ENCODE assay signal across 8 cellular contexts in genomic region chr17:50508573-50509460, GRCh38. TPM values are rescaled to one million over a fixed set of nuclear protein-coding genes. Genes with fewer than 3 reads are reported as not detected.
DNase-seq lines count a peak whose midpoint lies in the region; ATAC-seq and TF ChIP-seq lines count a peak whose summit lies in the region.

No MANE protein-coding gene starts in this region.

- H3K27ac Mint-ChIP-seq in activated B cell treated with CpG ODN at 0.5 μM for 24 hours, result peak overlapping the region; percentile 80

- CTCF ChIA-PET in activated B cell treated with CpG ODN at 0.5 μM for 24 hours (lab: Charles Lee), result no interaction called here

- H3K9me3 Mint-ChIP-seq in activated B cell treated with CpG ODN at 0.5 μM for 24 hours, result no peaks in the 10 kb centered on the region

- intact Hi-C loops in activated B cell treated with CpG ODN at 0.5 μM for 24 hours (cut with micrococcal nuclease) (loop anchor here (1.0 kb wide), 4 partner anchors 31 to 198 kb away; partner anchors contain the start of genes ANKRD40, RSAD1 and XYLT2), left ventricle myocardium inferior (cut with micrococcal nuclease) (no loop called here), aorta (cut with DNase I) (no loop called here)

- H3K27ac ChIP-seq in left ventricle myocardium inferior (replicated peaks), result peak overlapping the region; percentile 78
- H3K27ac ChIP-seq in aorta (ENCODE audit: low read depth in 1 of 2, low read length in 2 of 2), result no peak overlapping the region

- no peaks in the 10 kb centered on the region for H3K36me3 ChIP-seq in left ventricle myocardium inferior
- H3K36me3 ChIP-seq in aorta (ENCODE audit: control insufficient read depth in 1 of 2, insufficient read depth in 2 of 2, low read length in 1 of 2), result no peaks in the 10 kb centered on the region

- ATAC-seq in activated B cell treated with CpG ODN at 0.5 μM for 24 hours (ENCODE audit: low read depth), result no peak
- ATAC-seq in aorta (ENCODE audit: low FRiP score), result no peak
- ATAC-seq in GM18511 (IDR thresholded peaks at IDR 0.05; ENCODE audit: unreplicated experiment), result no peak

- TF ChIP-seq CTCF in GM13977 (IDR thresholded peaks at IDR 0.05; ENCODE audit: extremely low read depth, insufficient read depth, missing control alignments) (peak; percentile 35), activated B cell treated with CpG ODN at 0.5 μM for 24 hours (IDR thresholded peaks at IDR 0.05) (no peak), left ventricle myocardium inferior (IDR thresholded peaks at IDR 0.05; ENCODE audit: borderline replicate concordance) (no peak)

- in situ Hi-C loops in GM13977 (cut with MboI; ENCODE audit: low pct_unique_long_range_greater_than_20kb, low sequenced_read_pairs, unreplicated experiment), result no loop called here

- H3K9me3 ChIP-seq in left ventricle myocardium inferior (replicated peaks) (no peaks in the 10 kb centered on the region), aorta (ENCODE audit: control insufficient read depth, low read length) (no peaks in the 10 kb centered on the region)

- 31% methylated on average over 32 of the region's 32 CpGs for WGBS in aorta, 2 donors

- H3K4me3 ChIP-seq in left ventricle myocardium inferior (peak overlapping the region; percentile 76), skeletal muscle cell (ENCODE audit: low read depth, low read length) (peak overlapping the region; percentile 48), aorta (ENCODE audit: low read length in 2 of 2) (peak overlapping the region in 1 of 2 donors; percentile 63)

- H3K4me1 ChIP-seq in left ventricle myocardium inferior, result peaks cover 29% of the 10 kb centered on the region
- no peaks in the 10 kb centered on the region for H3K4me1 ChIP-seq in aorta (ENCODE audit: control insufficient read depth in 1 of 2, insufficient read depth in 2 of 2, low read length in 2 of 2)

- H3K27me3 ChIP-seq in left ventricle myocardium inferior (ENCODE audit: low read depth), result no peaks in the 10 kb centered on the region
- no peaks in the 10 kb centered on the region for H3K27me3 ChIP-seq in aorta (ENCODE audit: control insufficient read depth in 1 of 2, insufficient read depth in 2 of 2, low read length in 1 of 2)

- DNase-seq in GM13977 (ENCODE audit: low spot score), result no peak
- no peak for DNase-seq in activated B cell treated with CpG ODN at 0.5 μM for 24 hours
- DNase-seq in left ventricle myocardium inferior, result no peak
- DNase-seq in skeletal muscle cell (ENCODE audit: low read depth), result no peak
- no peak for DNase-seq in aorta
- no peak for DNase-seq in SHP77 treated with DMSO at 0.1 percent for 48 hours (lab: John Stamatoyannopoulos, UW)
- DNase-seq in cerebellum (ENCODE audit: low spot score), result no peak

- H3K4me3 Mint-ChIP-seq in activated B cell treated with CpG ODN at 0.5 μM for 24 hours, result peak overlapping the region; percentile 89

- H3K27me3 Mint-ChIP-seq in activated B cell treated with CpG ODN at 0.5 μM for 24 hours, result no peaks in the 10 kb centered on the region

- peaks cover 31% of the 10 kb centered on the region for H3K4me1 Mint-ChIP-seq in activated B cell treated with CpG ODN at 0.5 μM for 24 hours

- H3K36me3 Mint-ChIP-seq in activated B cell treated with CpG ODN at 0.5 μM for 24 hours (ENCODE audit: low read depth), result no peaks in the 10 kb centered on the region

- POLR2A ChIA-PET in activated B cell treated with CpG ODN at 0.5 μM for 24 hours (lab: Charles Lee), result no interaction called here

RNA-seq across cellular contexts. Expression of gene MYCBPAP, which starts 0.6 kb away (rescaled TPM):
- 2.1 and 2.3 TPM in 2 replicates for total RNA-seq in activated B cell treated with CpG ODN at 0.5 μM for 24 hours
- total RNA-seq in left ventricle myocardium inferior, result 0.82 TPM
- total RNA-seq in aorta, result 1 to 10 TPM; 1.3 to 1.8 TPM
- polyA plus RNA-seq in aorta, result 1 to 10 TPM in 1 of 2 donors, under 1 TPM in 1; 0.77 to 1.0 TPM
- total RNA-seq in cerebellum, result 0.91 TPM

RNA-seq across cellular contexts. Expression of gene EPN3, which starts 23.7 kb away (rescaled TPM):
- total RNA-seq in activated B cell treated with CpG ODN at 0.5 μM for 24 hours (not detected in 2 replicates), left ventricle myocardium inferior (19.9 TPM), aorta (not detected), cerebellum (0.18 TPM)
- 1 to 10 TPM; 1.5 to 1.9 TPM for polyA plus RNA-seq in aorta

RNA-seq across cellular contexts. Expression of gene RSAD1, which starts 30.2 kb away (rescaled TPM):
- 36.2 and 42.2 TPM in 2 replicates for total RNA-seq in activated B cell treated with CpG ODN at 0.5 μM for 24 hours
- total RNA-seq in left ventricle myocardium inferior, result 51.7 TPM
- 10 to 100 TPM; 32.1 to 42.3 TPM for total RNA-seq in aorta
- polyA plus RNA-seq in aorta, result 10 to 100 TPM; 12.1 to 39.2 TPM
- 19.0 TPM for total RNA-seq in cerebellum

RNA-seq across cellular contexts. Expression of gene SPATA20, which starts 38.2 kb away (rescaled TPM):
- total RNA-seq in activated B cell treated with CpG ODN at 0.5 μM for 24 hours (45.6 and 52.3 TPM in 2 replicates), left ventricle myocardium inferior (66.3 TPM), aorta (10 to 100 TPM; 27.8 to 41.9 TPM), cerebellum (15.6 TPM)
- 10 to 100 TPM; 16.7 to 64.0 TPM for polyA plus RNA-seq in aorta

RNA-seq across cellular contexts. Expression of gene CHAD, which starts 40.1 kb away (rescaled TPM):
- 0.34 and 0.42 TPM in 2 replicates for total RNA-seq in activated B cell treated with CpG ODN at 0.5 μM for 24 hours
- not detected for total RNA-seq in left ventricle myocardium inferior
- total RNA-seq in aorta, result under 1 TPM in 1 of 2 donors, not detected in 1; 0.57 TPM
- 1 to 10 TPM in 1 of 2 donors, under 1 TPM in 1; 0.20 to 2.3 TPM for polyA plus RNA-seq in aorta
- not detected for total RNA-seq in cerebellum

Comparison
In these comparisons a context has a peak if more than half of its experiments do, and no peak if none do; other contexts are left out.
1. RNA of gene EPN3, which starts 23.7 kb away (total RNA-seq): 19.9 TPM in left ventricle myocardium inferior (single experiment); 0.18 TPM in cerebellum (single experiment), not detected in aorta and not detected in activated B cell treated with CpG ODN at 0.5 μM for 24 hours; every median in the first group is over 10 times any median in the second.